Comparison of ENCODE assay signal across 27 cellular contexts in the genomic region with DNA sequence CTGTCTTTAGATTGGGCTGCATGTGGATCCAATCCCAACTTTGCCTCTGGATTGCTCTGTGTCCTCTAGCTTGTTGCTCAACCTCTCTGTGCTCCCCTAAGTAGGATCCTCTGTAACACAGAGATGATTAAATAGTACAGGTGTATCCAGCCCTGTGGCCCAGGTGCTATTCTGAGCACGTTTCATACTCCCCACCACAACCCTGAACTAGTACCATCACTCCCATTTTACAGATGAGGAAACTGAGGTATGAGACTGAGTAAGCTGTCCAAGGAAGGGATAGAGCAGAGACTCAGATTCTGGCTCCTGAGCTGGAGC. TPM values are rescaled to one million over a fixed set of nuclear protein-coding genes. Genes with fewer than 3 reads are reported as not detected.
DNase-seq lines count a peak whose midpoint lies in the region; ATAC-seq, FAIRE-seq and TF ChIP-seq lines count a peak whose summit lies in the region.
"Had no signal": no experiment of that assay in that cellular context is flagged by ENCODE, and none has a peak within 500 bp of the region (broad histone marks: within the 10 kb centered on the region; RNA-seq: fewer than 3 reads in every experiment).

No MANE protein-coding gene starts in this region.

- peak overlapping the region; percentile 9 to 82 for H3K27ac Mint-ChIP-seq in effector memory CD8-positive, alpha-beta T cell
- H3K27ac Mint-ChIP-seq in stimulated activated naive B cell treated with anti-CD40 and anti-IgM and Interleukin-4, amounts not matched to agents 10 μg/mL and 1 μg/mL and 100 μg/mL, for 72 hours: peak overlapping the region; percentile 31
- H3K27ac Mint-ChIP-seq: HFFc6 had no signal

- TF ChIP-seq CTCF in HepG2 (CRISPR knock-in tag; IDR thresholded peaks at IDR 0.05) (no peak), right lobe of liver (IDR thresholded peaks at IDR 0.05) (no peak), OCI-LY7 (conservative IDR thresholded peaks at IDR 0.05; ENCODE audit: low read length) (no peak)

- H4K20me1 ChIP-seq in HepG2 (ENCODE audit: insufficient read depth, low read length) (no peaks in the 10 kb centered on the region), OCI-LY7 (ENCODE audit: insufficient read depth, low read length) (peaks cover 3% of the 10 kb centered on the region; the same call in 1 of the 2 replicates)

- no peaks in the 10 kb centered on the region for H3K36me3 ChIP-seq in HepG2 (replicated peaks in 1 of 2; ENCODE audit: control insufficient read depth in 1 of 2, insufficient read depth in 2 of 2, low read length in 2 of 2)
- H3K36me3 ChIP-seq in right lobe of liver: no peaks in the 10 kb centered on the region
- peaks cover 74% of the 10 kb centered on the region for H3K36me3 ChIP-seq in OCI-LY7 (ENCODE audit: insufficient read depth, low read length)
- H3K36me3 ChIP-seq: tibial artery had no signal

- intact Hi-C loops in HepG2 (cut with micrococcal nuclease; ENCODE audit: unreplicated experiment) (no loop called here), right lobe of liver (cut with DNase I) (no loop called here), OCI-LY7 (cut with micrococcal nuclease; ENCODE audit: unreplicated experiment) (no loop called here)

- BruUV-seq in HepG2 (replicated peaks; lab: Mats Ljungman, UMichigan) (no TSS peak), OCI-LY7 (replicated peaks; lab: Mats Ljungman, UMichigan) (no TSS peak)

- H3K9me3 Mint-ChIP-seq in effector memory CD8-positive, alpha-beta T cell: no peaks in the 10 kb centered on the region
- no peaks in the 10 kb centered on the region for H3K9me3 Mint-ChIP-seq in stimulated activated naive B cell treated with anti-CD40 and anti-IgM and Interleukin-4, amounts not matched to agents 10 μg/mL and 1 μg/mL and 100 μg/mL, for 72 hours
- H3K9me3 Mint-ChIP-seq: activated CD4-positive, alpha-beta T cell treated with anti-CD3 and anti-CD28 coated beads, Interleukin-2, amount 10 ng/mL, durations not matched to agents 7 days and 5 days; HFFc6; stimulated activated naive CD8-positive, alpha-beta T cell treated with anti-CD3 and anti-CD28 coated beads, Interleukin-15, Interleukin-2, amounts not matched to agents 100 ng/mL and 50 ng/mL, for 24 hours had no signal

- H3K27me3 ChIP-seq in HepG2 (ENCODE audit: control insufficient read depth in 1 of 2, insufficient read depth in 2 of 2, low read length in 2 of 2) (no peaks in the 10 kb centered on the region), right lobe of liver (no peaks in the 10 kb centered on the region)
- H3K27me3 ChIP-seq: body of pancreas, spleen, tibial artery had no signal

- WGBS in HepG2 (ENCODE audit: low lambda C conversion rate): 93% methylated on average over 1 of the region's 1 CpG
- WGBS in right lobe of liver (ENCODE audit: insufficient coverage, low coverage, low lambda C conversion rate, missing lambda C conversion rate): 70% methylated on average over 1 of the region's 1 CpG

- no peaks in the 10 kb centered on the region for H3K9me3 ChIP-seq in HepG2 (ENCODE audit: low read length)
- no peaks in the 10 kb centered on the region for H3K9me3 ChIP-seq in right lobe of liver
- no peaks in the 10 kb centered on the region for H3K9me3 ChIP-seq in OCI-LY7 (ENCODE audit: low read length)
- H3K9me3 ChIP-seq: body of pancreas, spleen, tibial artery had no signal

- no peak overlapping the region for H3K27ac ChIP-seq in HepG2 (ENCODE audit: extremely low read length, insufficient read depth, low read length)
- H3K27ac ChIP-seq in right lobe of liver: no peak overlapping the region
- peak overlapping the region; percentile 97 for H3K27ac ChIP-seq in OCI-LY7 (ENCODE audit: low read depth, low read length, poor library complexity, severe bottlenecking)
- H3K27ac ChIP-seq: body of pancreas, tibial artery had no signal

- no peak overlapping the region for H3K4me3 Mint-ChIP-seq in effector memory CD8-positive, alpha-beta T cell
- H3K4me3 Mint-ChIP-seq in stimulated activated naive B cell treated with anti-CD40 and anti-IgM and Interleukin-4, amounts not matched to agents 10 μg/mL and 1 μg/mL and 100 μg/mL, for 72 hours: no peak overlapping the region
- H3K4me3 Mint-ChIP-seq: activated CD4-positive, alpha-beta T cell treated with anti-CD3 and anti-CD28 coated beads, Interleukin-2, amount 10 ng/mL, durations not matched to agents 7 days and 5 days; HFFc6; stimulated activated naive CD8-positive, alpha-beta T cell treated with anti-CD3 and anti-CD28 coated beads, Interleukin-15, Interleukin-2, amounts not matched to agents 100 ng/mL and 50 ng/mL, for 24 hours had no signal

- H3K36me3 Mint-ChIP-seq in effector memory CD8-positive, alpha-beta T cell (ENCODE audit: insufficient read depth): peaks cover 65% of the 10 kb centered on the region
- peaks cover 44 to 51% of the 10 kb centered on the region in 2 donors for H3K36me3 Mint-ChIP-seq in stimulated activated naive B cell treated with anti-CD40 and anti-IgM and Interleukin-4, amounts not matched to agents 10 μg/mL and 1 μg/mL and 100 μg/mL, for 72 hours

- TF ChIP-seq POLR2A in HepG2 (IDR thresholded peaks at IDR 0.05; ENCODE audit: insufficient read depth in 1 of 2, low read depth in 2 of 2, low read length in 2 of 2): no peak
- TF ChIP-seq POLR2A in right lobe of liver (IDR thresholded peaks at IDR 0.05): no peak

- FAIRE-seq in HepG2 (lab: Jason Lieb, UNC): no peak
- FAIRE-seq: colon, endometrium, GM19239 had no signal

- H3K4me3 ChIP-seq in HepG2 (replicated peaks in 1 of 3; ENCODE audit: insufficient read depth in 1 of 3, low read depth in 2 of 3, low read length in 3 of 3): no peak overlapping the region
- H3K4me3 ChIP-seq in right lobe of liver: no peak overlapping the region
- H3K4me3 ChIP-seq in OCI-LY7 (ENCODE audit: low read depth, low read length, poor library complexity, severe bottlenecking): peak overlapping the region; percentile 69
- H3K4me3 ChIP-seq: body of pancreas, lung, spleen, tibial artery had no signal

- H3K4me2 ChIP-seq in HepG2 (ENCODE audit: low read depth, low read length) (no peak overlapping the region), OCI-LY7 (ENCODE audit: low read length) (peak overlapping the region; percentile 92)

- no peak overlapping the region for H3K9ac ChIP-seq in HepG2 (ENCODE audit: insufficient read depth, low read depth, low read length)

- DNase-seq in HepG2 (ENCODE audit: low spot score) (no peak), right lobe of liver (no peak), OCI-LY7 (ENCODE audit: low spot score) (no peak), RKO (ENCODE audit: low spot score) (no peak), T-helper 2 cell (no peak)
- no peak for DNase-seq in effector memory CD8-positive, alpha-beta T cell
- DNase-seq in stimulated activated naive B cell treated with anti-CD40 and anti-IgM and Interleukin-4, amounts not matched to agents 10 μg/mL and 1 μg/mL and 100 μg/mL, for 72 hours: no peak
- DNase-seq: activated CD4-positive, alpha-beta T cell treated with anti-CD3 and anti-CD28 coated beads, Interleukin-2, amount 10 ng/mL, durations not matched to agents 7 days and 5 days; DMS79 treated with DMSO at 0.1 percent for 48 hours; HFFc6; NCI-H1092; NCI-H1930; NCI-H226; NCI-H82; OCI-M1; retina; SHP77 treated with DMSO at 0.1 percent for 48 hours; stimulated activated CD4-positive, alpha-beta T cell treated with anti-CD3 and anti-CD28 coated beads, Interleukin-4, amount 100 ng/mL, for 1 hour had no signal

- CTCF ChIA-PET in HepG2 (lab: Yijun Ruan, JAX; ENCODE audit: low intra/inter-chr PET ratio, low total read pairs): no interaction called here
- CTCF ChIA-PET in OCI-LY7 (lab: Charles Lee; ENCODE audit: unreplicated experiment): interaction anchor here (1.3 kb wide), 1 partner anchor 11 kb away, joined by 3 read pairs; no protein-coding TSS in a partner anchor

- H3K4me1 ChIP-seq in HepG2 (ENCODE audit: insufficient read depth, low read length) (peaks cover 7% of the 10 kb centered on the region; the same call in 1 of the 2 replicates), right lobe of liver (peaks cover 0 to 26% (median 13%) of the 10 kb centered on the region in 4 donors), OCI-LY7 (ENCODE audit: insufficient read depth, low read length, poor library complexity, severe bottlenecking) (peaks cover 99% of the 10 kb centered on the region)

- H3K27me3 Mint-ChIP-seq in effector memory CD8-positive, alpha-beta T cell: no peaks in the 10 kb centered on the region
- no peaks in the 10 kb centered on the region for H3K27me3 Mint-ChIP-seq in stimulated activated naive B cell treated with anti-CD40 and anti-IgM and Interleukin-4, amounts not matched to agents 10 μg/mL and 1 μg/mL and 100 μg/mL, for 72 hours
- H3K27me3 Mint-ChIP-seq: activated CD4-positive, alpha-beta T cell treated with anti-CD3 and anti-CD28 coated beads, Interleukin-2, amount 10 ng/mL, durations not matched to agents 7 days and 5 days; stimulated activated naive CD8-positive, alpha-beta T cell treated with anti-CD3 and anti-CD28 coated beads, Interleukin-15, Interleukin-2, amounts not matched to agents 100 ng/mL and 50 ng/mL, for 24 hours had no signal

- no peak for TF ChIP-seq RAD21 in HepG2 (CRISPR knock-in tag; IDR thresholded peaks at IDR 0.05)

- peaks cover 63 to 71% of the 10 kb centered on the region in 2 donors for H3K4me1 Mint-ChIP-seq in effector memory CD8-positive, alpha-beta T cell (ENCODE audit: low read depth in 2 of 2)
- H3K4me1 Mint-ChIP-seq in stimulated activated naive B cell treated with anti-CD40 and anti-IgM and Interleukin-4, amounts not matched to agents 10 μg/mL and 1 μg/mL and 100 μg/mL, for 72 hours: peaks cover 63 to 91% of the 10 kb centered on the region in 2 donors

- in situ Hi-C loops in HepG2 (cut with HindIII; ENCODE audit: extremely low pct_ligation_motif_present, low pct_unique_long_range_greater_than_20kb): no loop called here

- POLR2A ChIA-PET in HepG2 (lab: Yijun Ruan, JAX): no interaction called here
- POLR2A ChIA-PET in OCI-LY7 (lab: Charles Lee): interaction anchor here (0.9 to 2.4 kb wide), 6 partner anchors 10 to 178 kb away, joined by 3 to 11 read pairs (median 4); a partner anchor contains a TSS

- no peak overlapping the region for H2AFZ ChIP-seq in HepG2 (ENCODE audit: low read length)
- no peak overlapping the region for H2AFZ ChIP-seq in OCI-LY7 (ENCODE audit: low read length)

- no peak for TF ChIP-seq EP300 in HepG2 (IDR thresholded peaks at IDR 0.05; ENCODE audit: low read depth in 2 of 2, low read length in 2 of 2)
- TF ChIP-seq EP300 in HepG2 (CRISPR knock-in tag; IDR thresholded peaks at IDR 0.05; ENCODE audit: borderline replicate concordance): no peak

- no peaks in the 10 kb centered on the region for H3K79me2 ChIP-seq in HepG2 (ENCODE audit: insufficient read depth, low read length)
- peaks cover 61% of the 10 kb centered on the region for H3K79me2 ChIP-seq in OCI-LY7 (ENCODE audit: insufficient read depth, low read depth, low read length)

- ATAC-seq in HepG2 (no peak), right lobe of liver (no peak), GM18909 (IDR thresholded peaks at IDR 0.05; ENCODE audit: poor library complexity, unreplicated experiment) (no peak)
- ATAC-seq in effector memory CD8-positive, alpha-beta T cell (replicated peaks): no peak
- ATAC-seq in stimulated activated naive B cell treated with anti-CD40 and anti-IgM and Interleukin-4, amounts not matched to agents 10 μg/mL and 1 μg/mL and 100 μg/mL, for 72 hours (replicated peaks): no peak
- ATAC-seq: body of pancreas had no signal

- H3K9me2 ChIP-seq in OCI-LY7 (ENCODE audit: insufficient read depth, low read length): no peaks in the 10 kb centered on the region

RNA-seq across cellular contexts. Expression of a gene that starts 7.2 kb away (rescaled TPM):
- total RNA-seq in HepG2 (2016; rRNA removed; fragmentation: Illumina TruSeq; extraction: Trizol): 6.3 and 10.5 TPM in 2 replicates
- total RNA-seq in HepG2 (2016; cell fraction: cytosol; rRNA removed; fragmentation: Illumina TruSeq; extraction: Trizol; ENCODE audit: low read depth): 2.6 and 5.4 TPM in 2 replicates
- 6.8 and 9.8 TPM in 2 replicates for total RNA-seq in HepG2 (2016; cell fraction: insoluble cytoplasmic fraction; rRNA removed; fragmentation: Illumina TruSeq; extraction: Trizol)
- total RNA-seq in HepG2 (2016; cell fraction: membrane; rRNA removed; fragmentation: Illumina TruSeq; extraction: Trizol): 4.6 and 7.7 TPM in 2 replicates
- total RNA-seq in HepG2 (2016; cell fraction: nucleus; rRNA removed; fragmentation: Illumina TruSeq; extraction: Trizol): 2.0 and 3.7 TPM in 2 replicates
- 31.5 and 50.8 TPM in 2 replicates for polyA plus RNA-seq in HepG2 (2011; rRNA removed)
- 31.2 and 32.1 TPM in 2 replicates for polyA plus RNA-seq in HepG2 (2011; cell fraction: cytosol; rRNA removed)
- 14.5 and 18.2 TPM in 2 replicates for polyA plus RNA-seq in HepG2 (2011; cell fraction: nucleus; rRNA removed)
- 11.6 and 19.0 TPM in 2 replicates for polyA plus RNA-seq in HepG2 (2012)
- 6.6 and 8.5 TPM in 2 replicates for polyA plus RNA-seq in HepG2 (2016; cell fraction: cytosol; fragmentation: Illumina TruSeq; extraction: Trizol; ENCODE audit: low read depth)
- 9.0 and 9.8 TPM in 2 replicates for polyA plus RNA-seq in HepG2 (2016; cell fraction: insoluble cytoplasmic fraction; fragmentation: Illumina TruSeq; extraction: Trizol; ENCODE audit: low read depth)
- 5.9 and 6.2 TPM in 2 replicates for polyA plus RNA-seq in HepG2 (2016; cell fraction: membrane; fragmentation: Illumina TruSeq; extraction: Trizol; ENCODE audit: low read depth)
- 5.4 and 6.8 TPM in 2 replicates for polyA plus RNA-seq in HepG2 (2016; cell fraction: nucleus; fragmentation: Illumina TruSeq; extraction: Trizol; ENCODE audit: insufficient read depth, low read depth)
- 3.8 and 11.4 TPM in 2 replicates for polyA minus RNA-seq in HepG2 (2011; rRNA and poly(A)+ RNA removed; ENCODE audit: low replicate concordance)
- 5.5 and 6.9 TPM in 2 replicates for polyA minus RNA-seq in HepG2 (2011; cell fraction: cytosol; rRNA and poly(A)+ RNA removed)
- polyA minus RNA-seq in HepG2 (2011; cell fraction: nucleus; rRNA and poly(A)+ RNA removed): 8.8 and 9.0 TPM in 2 replicates
- total RNA-seq in right lobe of liver: 10 to 100 TPM in 3 of 6 experiments, 1 to 10 TPM in 3; 6.3 to 19.4 (median 11.9) TPM
- total RNA-seq in OCI-LY7 (2014; rRNA removed; shearing (Covaris generic)): 345 and 502 TPM in 2 replicates
- 244 and 310 TPM in 2 replicates for total RNA-seq in OCI-LY7 (2022)

RNA-seq across cellular contexts. Expression of a gene that starts 24.9 kb away (rescaled TPM):
- 115 and 118 TPM in 2 replicates for total RNA-seq in HepG2 (2016; rRNA removed; fragmentation: Illumina TruSeq; extraction: Trizol)
- 24.6 and 27.1 TPM in 2 replicates for total RNA-seq in HepG2 (2016; cell fraction: cytosol; rRNA removed; fragmentation: Illumina TruSeq; extraction: Trizol; ENCODE audit: low read depth)
- 110 and 117 TPM in 2 replicates for total RNA-seq in HepG2 (2016; cell fraction: insoluble cytoplasmic fraction; rRNA removed; fragmentation: Illumina TruSeq; extraction: Trizol)
- total RNA-seq in HepG2 (2016; cell fraction: membrane; rRNA removed; fragmentation: Illumina TruSeq; extraction: Trizol): 71.0 and 75.9 TPM in 2 replicates
- total RNA-seq in HepG2 (2016; cell fraction: nucleus; rRNA removed; fragmentation: Illumina TruSeq; extraction: Trizol): 82.3 and 94.1 TPM in 2 replicates
- polyA plus RNA-seq in HepG2 (2011; rRNA removed): 51.3 and 55.2 TPM in 2 replicates
- polyA plus RNA-seq in HepG2 (2011; cell fraction: cytosol; rRNA removed): 39.7 and 48.8 TPM in 2 replicates
- 115 and 142 TPM in 2 replicates for polyA plus RNA-seq in HepG2 (2011; cell fraction: nucleus; rRNA removed)
- 26.8 and 40.4 TPM in 2 replicates for polyA plus RNA-seq in HepG2 (2012)
- polyA plus RNA-seq in HepG2 (2016; cell fraction: cytosol; fragmentation: Illumina TruSeq; extraction: Trizol; ENCODE audit: low read depth): 11.0 and 11.5 TPM in 2 replicates
- polyA plus RNA-seq in HepG2 (2016; cell fraction: insoluble cytoplasmic fraction; fragmentation: Illumina TruSeq; extraction: Trizol; ENCODE audit: low read depth): 70.1 and 79.0 TPM in 2 replicates
- 28.4 and 28.6 TPM in 2 replicates for polyA plus RNA-seq in HepG2 (2016; cell fraction: membrane; fragmentation: Illumina TruSeq; extraction: Trizol; ENCODE audit: low read depth)
- 90.9 and 95.3 TPM in 2 replicates for polyA plus RNA-seq in HepG2 (2016; cell fraction: nucleus; fragmentation: Illumina TruSeq; extraction: Trizol; ENCODE audit: insufficient read depth, low read depth)
- 70.6 and 173 TPM in 2 replicates for polyA minus RNA-seq in HepG2 (2011; rRNA and poly(A)+ RNA removed; ENCODE audit: low replicate concordance)
- polyA minus RNA-seq in HepG2 (2011; cell fraction: cytosol; rRNA and poly(A)+ RNA removed): 44.6 and 50.4 TPM in 2 replicates
- 117 and 130 TPM in 2 replicates for polyA minus RNA-seq in HepG2 (2011; cell fraction: nucleus; rRNA and poly(A)+ RNA removed)
- 10 to 100 TPM in 2 of 6 experiments, 1 to 10 TPM in 4; 4.5 to 18.7 (median 7.3) TPM for total RNA-seq in right lobe of liver
- total RNA-seq in OCI-LY7 (2014; rRNA removed; shearing (Covaris generic)): 55.9 and 66.6 TPM in 2 replicates
- total RNA-seq in OCI-LY7 (2022): 41.7 and 43.1 TPM in 2 replicates

Comparison
In these comparisons a context has a peak if more than half of its experiments do, and no peak if none do; other contexts are left out.
1. RNA of a gene that starts 7.2 kb away (total RNA-seq): 244 to 502 TPM in OCI-LY7; 6.3 to 19.4 TPM in right lobe of liver and 2.0 to 10.5 TPM in HepG2; every median in the first group is over 10 times any median in the second.